In the genomic region with DNA sequence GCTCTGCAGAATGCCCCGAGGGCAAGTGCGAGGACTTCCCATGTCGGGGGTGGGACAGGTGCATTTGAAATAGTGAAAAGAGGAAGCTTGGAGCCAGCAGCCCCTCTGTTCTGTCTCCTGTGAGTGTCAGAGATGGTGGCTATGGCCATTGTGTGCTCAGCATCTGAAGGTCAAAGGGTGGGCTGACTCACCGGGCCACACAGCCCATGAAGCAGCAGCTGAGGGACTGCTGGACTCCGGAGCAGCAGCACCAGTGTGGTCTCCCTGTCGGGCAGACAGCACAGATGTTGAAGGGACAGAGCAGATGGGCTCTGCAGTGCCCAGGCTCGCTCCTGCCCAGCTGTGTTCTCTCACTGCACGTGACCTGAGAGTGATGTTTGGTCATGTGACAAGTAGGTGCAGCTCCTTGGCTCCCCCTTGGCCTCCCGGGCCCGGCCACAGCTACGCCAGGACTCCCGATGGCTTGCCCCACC, we compare ENCODE assay signal across 10 cellular contexts. TPM values are rescaled to one million over a fixed set of nuclear protein-coding genes. Genes with fewer than 3 reads are reported as not detected.
DNase-seq lines count a peak whose midpoint lies in the region; FAIRE-seq and TF ChIP-seq lines count a peak whose summit lies in the region.
"Had no signal": no experiment of that assay in that cellular context is flagged by ENCODE, and none has a peak within 500 bp of the region (broad histone marks: within the 10 kb centered on the region; RNA-seq: fewer than 3 reads in every experiment).

No MANE protein-coding gene starts in this region.

- TF ChIP-seq CTCF in H1 (IDR thresholded peaks at IDR 0.05; ENCODE audit: control extremely low read depth in 1 of 3, insufficient read depth in 1 of 3, low read depth in 1 of 3, low read length in 3 of 3) (no peak), osteoblast (IDR thresholded peaks at IDR 0.05; ENCODE audit: extremely low read depth, low read depth, low read length) (no peak), Calu3 (IDR thresholded peaks at IDR 0.05; ENCODE audit: unreplicated experiment) (no peak)

- H2BK120ac ChIP-seq in H1 (replicated peaks; ENCODE audit: low read depth, low read length): no peak overlapping the region

- H2AFZ ChIP-seq in H1 (ENCODE audit: low read length) (no peak overlapping the region), osteoblast (ENCODE audit: low read length) (no peak overlapping the region)

- H3K9ac ChIP-seq in H1 (replicated peaks in 1 of 4; ENCODE audit: extremely low read depth in 1 of 4, low read depth in 3 of 4, low read length in 3 of 4): no peak overlapping the region; a peak in 1 of 7 replicates

- peak overlapping the region; percentile 97; the same call in 1 of the 2 replicates for H2AK5ac ChIP-seq in H1 (ENCODE audit: low read depth, low read length)

- no peak for TF ChIP-seq POLR2A in H1 (IDR thresholded peaks at IDR 0.05; ENCODE audit: control extremely low read depth in 1 of 2, low read depth in 2 of 2, low read length in 2 of 2)

- TF ChIP-seq RAD21 in Ishikawa (IDR thresholded peaks at IDR 0.05; ENCODE audit: low read depth): no peak
- no peak for TF ChIP-seq RAD21 in H1 (IDR thresholded peaks at IDR 0.05 in 1 of 2, conservative IDR thresholded peaks at IDR 0.05 in 1 of 2; ENCODE audit: low read depth in 2 of 2, low read length in 2 of 2)

- H3K4me2 ChIP-seq in H1 (ENCODE audit: insufficient read depth in 1 of 2, low read depth in 2 of 2, low read length in 2 of 2): peak overlapping the region in 1 of 2 experiments; percentile 50; a peak in 2 of 4 replicates
- H3K4me2 ChIP-seq in osteoblast (ENCODE audit: insufficient read depth, low read length): no peak overlapping the region

- peaks cover 11% of the 10 kb centered on the region for H3K4me1 Mint-ChIP-seq in activated T-helper 2 cell treated with anti-CD3 and anti-CD28 coated beads, Interferon-gamma antibody, Interleukin-2, Interleukin-4, amounts not matched to agents 10 μg/mL and 5 μg/mL and 100 μg/mL, durations not matched to agents 14 hours and 24 hours and 36 hours (ENCODE audit: low read depth)
- peaks cover 8% of the 10 kb centered on the region for H3K4me1 Mint-ChIP-seq in Calu3 (ENCODE audit: low read depth, unreplicated experiment)

- H3K27me3 Mint-ChIP-seq in activated T-helper 2 cell treated with anti-CD3 and anti-CD28 coated beads, Interferon-gamma antibody, Interleukin-2, Interleukin-4, amounts not matched to agents 10 μg/mL and 5 μg/mL and 100 μg/mL, durations not matched to agents 14 hours and 24 hours and 36 hours (ENCODE audit: low read depth): no peaks in the 10 kb centered on the region
- no peaks in the 10 kb centered on the region for H3K27me3 Mint-ChIP-seq in Calu3 (ENCODE audit: unreplicated experiment)

- H3K27ac ChIP-seq in H1 (ENCODE audit: low read depth, low read length): no peak overlapping the region
- no peak overlapping the region for H3K27ac ChIP-seq in osteoblast (ENCODE audit: low read depth, low read length)

- no peaks in the 10 kb centered on the region for H3K9me3 Mint-ChIP-seq in activated T-helper 2 cell treated with anti-CD3 and anti-CD28 coated beads, Interferon-gamma antibody, Interleukin-2, Interleukin-4, amounts not matched to agents 10 μg/mL and 5 μg/mL and 100 μg/mL, durations not matched to agents 14 hours and 24 hours and 36 hours
- no peaks in the 10 kb centered on the region for H3K9me3 Mint-ChIP-seq in Calu3 (ENCODE audit: low read depth, unreplicated experiment)
- H3K9me3 Mint-ChIP-seq: nephron had no signal

- CTCF ChIA-PET in H1 (lab: Charles Lee; ENCODE audit: partially characterized antibody) (interaction anchor here (0.9 to 3.3 kb wide), 6 partner anchors 10 to 51 kb away, joined by 3 to 31 read pairs (median 4); no protein-coding TSS in a partner anchor), Calu3 (lab: Charles Lee) (no interaction called here)

- H3K9me3 ChIP-seq in H1 (ENCODE audit: insufficient read depth in 2 of 2, low read depth in 1 of 2, low read length in 1 of 2): no peaks in the 10 kb centered on the region
- no peaks in the 10 kb centered on the region for H3K9me3 ChIP-seq in osteoblast (ENCODE audit: low read depth, low read length)

- 88% methylated on average over 12 of the region's 12 CpGs; no CpG with 5 or more reads in 1 of the 2 experiments for WGBS in H1 (ENCODE audit: extremely low coverage in 1 of 2, insufficient coverage in 1 of 2, insufficient read length in 1 of 2, insufficient replicate concordance in 2 of 2, low coverage in 1 of 2, low lambda C conversion rate in 2 of 2, missing lambda C conversion rate in 1 of 2), 2 experiments

- H3K4me1 ChIP-seq in H1 (replicated peaks in 1 of 4; ENCODE audit: control insufficient read depth in 3 of 4, insufficient read depth in 4 of 4, low read length in 3 of 4) (peaks cover 0 to 29% (median 25%) of the 10 kb centered on the region in 4 experiments; a peak in 6 of 7 replicates), osteoblast (ENCODE audit: insufficient read depth, low read length) (no peaks in the 10 kb centered on the region)

- TF ChIP-seq EP300 in Ishikawa (IDR thresholded peaks at IDR 0.05; ENCODE audit: borderline replicate concordance) (no peak), H1 (IDR thresholded peaks at IDR 0.05; ENCODE audit: borderline replicate concordance in 1 of 2, low read depth in 2 of 2, low read length in 2 of 2) (no peak)

- H3K23me2 ChIP-seq in H1 (ENCODE audit: low read depth, low read length): no peaks in the 10 kb centered on the region; the same call in 1 of the 2 replicates

- H2BK15ac ChIP-seq in H1 (ENCODE audit: low read length): peak overlapping the region; percentile 95

- H2BK20ac ChIP-seq in H1 (ENCODE audit: low read length): peak overlapping the region; percentile 90

- no peak overlapping the region for H3K56ac ChIP-seq in H1 (replicated peaks; ENCODE audit: insufficient read length, low read depth, low read length)

- H3K79me2 ChIP-seq in H1 (ENCODE audit: control insufficient read depth in 1 of 2, insufficient read depth in 2 of 2, low read length in 2 of 2) (peaks cover 0 to 45% of the 10 kb centered on the region in 2 experiments; a peak in 2 of 4 replicates), osteoblast (ENCODE audit: insufficient read depth, low read length) (no peaks in the 10 kb centered on the region)

- peak overlapping the region; percentile 91; the same call in 1 of the 2 replicates for H2BK5ac ChIP-seq in H1 (ENCODE audit: low read depth, low read length)

- H4K91ac ChIP-seq in H1 (replicated peaks; ENCODE audit: insufficient read length, low read length): no peak overlapping the region

- FAIRE-seq in H1 (lab: Jason Lieb, UNC): no peak

- no peak overlapping the region for H3K4ac ChIP-seq in H1 (replicated peaks; ENCODE audit: insufficient read length, low read depth, low read length)

- no peak overlapping the region for H3K23ac ChIP-seq in H1 (ENCODE audit: insufficient read length)

- POLR2A ChIA-PET in H1 (lab: Charles Lee; ENCODE audit: partially characterized antibody): interaction anchor here (1.3 to 3.4 kb wide), 3 partner anchors 10 to 34 kb away, joined by 3 to 29 read pairs (median 5); no protein-coding TSS in a partner anchor

- intact Hi-C loops in activated T-helper 2 cell treated with anti-CD3 and anti-CD28 coated beads, Interferon-gamma antibody, Interleukin-2, Interleukin-4, amounts not matched to agents 10 μg/mL and 5 μg/mL and 100 μg/mL, durations not matched to agents 14 hours and 24 hours and 36 hours (cut with micrococcal nuclease): no loop called here
- intact Hi-C loops in Calu3 (cut with micrococcal nuclease; ENCODE audit: unreplicated experiment): no loop called here

- H3K14ac ChIP-seq in H1 (ENCODE audit: insufficient read length): no peak overlapping the region

- no peak overlapping the region for H3K4me3 Mint-ChIP-seq in activated T-helper 2 cell treated with anti-CD3 and anti-CD28 coated beads, Interferon-gamma antibody, Interleukin-2, Interleukin-4, amounts not matched to agents 10 μg/mL and 5 μg/mL and 100 μg/mL, durations not matched to agents 14 hours and 24 hours and 36 hours (ENCODE audit: low read depth)
- H3K4me3 Mint-ChIP-seq in Calu3 (ENCODE audit: low read depth, unreplicated experiment): no peak overlapping the region
- H3K4me3 Mint-ChIP-seq: nephron had no signal

- DNase-seq in EH (ENCODE audit: low read depth) (peak; percentile 33), H1 (ENCODE audit: low read depth in 1 of 2, low spot score in 2 of 2) (no peak), osteoblast (ENCODE audit: insufficient read length, low spot score, missing footprints) (peak; percentile 68), Calu3 (no peak), T1000 (lab: John Stamatoyannopoulos, UW) (no peak)
- DNase-seq in activated T-helper 2 cell treated with anti-CD3 and anti-CD28 coated beads, Interferon-gamma antibody, Interleukin-2, Interleukin-4, amounts not matched to agents 10 μg/mL and 5 μg/mL and 100 μg/mL, durations not matched to agents 14 hours and 24 hours and 36 hours (ENCODE audit: low spot score): no peak
- no peak for DNase-seq in stimulated activated naive CD4-positive, alpha-beta T cell (lab: John Stamatoyannopoulos, UW)
- DNase-seq: T-helper 9 cell had no signal

- H4K20me1 ChIP-seq in H1 (replicated peaks in 1 of 2; ENCODE audit: control insufficient read depth in 1 of 2, insufficient read depth in 2 of 2, low read length in 2 of 2) (peaks cover 0 to 3% of the 10 kb centered on the region in 2 experiments), osteoblast (ENCODE audit: insufficient read depth, low read length) (peaks cover 12% of the 10 kb centered on the region)

- no peak overlapping the region for H3K27ac Mint-ChIP-seq in activated T-helper 2 cell treated with anti-CD3 and anti-CD28 coated beads, Interferon-gamma antibody, Interleukin-2, Interleukin-4, amounts not matched to agents 10 μg/mL and 5 μg/mL and 100 μg/mL, durations not matched to agents 14 hours and 24 hours and 36 hours
- H3K27ac Mint-ChIP-seq in Calu3 (ENCODE audit: unreplicated experiment): no peak overlapping the region

- H3K36me3 Mint-ChIP-seq in activated T-helper 2 cell treated with anti-CD3 and anti-CD28 coated beads, Interferon-gamma antibody, Interleukin-2, Interleukin-4, amounts not matched to agents 10 μg/mL and 5 μg/mL and 100 μg/mL, durations not matched to agents 14 hours and 24 hours and 36 hours (ENCODE audit: low read depth): peaks cover 6% of the 10 kb centered on the region
- H3K36me3 Mint-ChIP-seq in Calu3 (ENCODE audit: insufficient read depth, unreplicated experiment): no peaks in the 10 kb centered on the region

- H4K8ac ChIP-seq in H1 (ENCODE audit: extremely low read depth, insufficient read depth, low read length): no peak overlapping the region; the same call in 1 of the 2 replicates

- H3K18ac ChIP-seq in H1 (ENCODE audit: extremely low read depth, low read length): peak overlapping the region; percentile 83; the same call in 1 of the 2 replicates

- H3K27me3 ChIP-seq in H1 (replicated peaks in 1 of 4; ENCODE audit: control insufficient read depth in 3 of 4, extremely low read depth in 1 of 4, insufficient read depth in 3 of 4, low read length in 3 of 4): no peaks in the 10 kb centered on the region
- no peaks in the 10 kb centered on the region for H3K27me3 ChIP-seq in osteoblast (ENCODE audit: insufficient read depth, low read length)

- peak overlapping the region; percentile 94; the same call in 1 of the 2 replicates for H2BK12ac ChIP-seq in H1 (ENCODE audit: low read depth, low read length)

- no peak overlapping the region for H4K5ac ChIP-seq in H1 (ENCODE audit: insufficient read length, low read depth, low read length)

- H3K36me3 ChIP-seq in H1 (ENCODE audit: control insufficient read depth in 2 of 4, insufficient read depth in 4 of 4, low read length in 3 of 4) (no peaks in the 10 kb centered on the region), osteoblast (ENCODE audit: insufficient read depth, low read length) (no peaks in the 10 kb centered on the region)

- BruUV-seq in Calu3 (replicated peaks; lab: Mats Ljungman, UMichigan): no TSS peak

- H3K4me3 ChIP-seq in H1 (ENCODE audit: extremely low read depth in 1 of 4, insufficient read depth in 2 of 4, low read depth in 3 of 4, low read length in 4 of 4): no peak overlapping the region
- no peak overlapping the region for H3K4me3 ChIP-seq in osteoblast (ENCODE audit: insufficient read depth, low read length)

- no peaks in the 10 kb centered on the region; the same call in none of the 2 replicates for H3K79me1 ChIP-seq in H1 (ENCODE audit: low read depth, low read length)

RNA-seq across cellular contexts. Expression of gene TBC1D14, which starts 53.5 kb away (rescaled TPM):
- total RNA-seq in H1 (2021; fragmentation: NEBNext Ultra II Directional; extraction: Animal tissue kit (Norgen Biotek cat#: 25700)): 48.2 and 49.7 TPM in 2 replicates
- polyA plus RNA-seq in H1 (2011; rRNA removed): 45.6 and 46.2 TPM in 2 replicates
- polyA plus RNA-seq in H1 (2011; cell fraction: cytosol; rRNA removed): 49.8 TPM
- 47.4 TPM for polyA plus RNA-seq in H1 (2011; cell fraction: nucleus; rRNA removed)
- polyA plus RNA-seq in H1 (2012, experiment 1 of 2): 38.7 to 43.8 TPM (median 41.7 TPM) in 4 replicates
- polyA plus RNA-seq in H1 (2012, experiment 2 of 2): 21.9 TPM
- polyA plus RNA-seq in H1 (2013, experiment 1 of 2): 24.2 TPM
- 25.4 TPM for polyA plus RNA-seq in H1 (2013, experiment 2 of 2)
- polyA minus RNA-seq in H1 (2011; rRNA and poly(A)+ RNA removed): 51.5 and 51.9 TPM in 2 replicates
- polyA minus RNA-seq in H1 (2011; cell fraction: cytosol; rRNA and poly(A)+ RNA removed): 27.0 TPM
- polyA minus RNA-seq in H1 (2011; cell fraction: nucleus; rRNA and poly(A)+ RNA removed): 30.9 TPM
- total RNA-seq in osteoblast: 39.4 and 42.1 TPM in 2 replicates
- 34.9 and 35.1 TPM in 2 replicates for total RNA-seq in activated T-helper 2 cell treated with anti-CD3 and anti-CD28 coated beads, Interferon-gamma antibody, Interleukin-2, Interleukin-4, amounts not matched to agents 10 μg/mL and 5 μg/mL and 100 μg/mL, durations not matched to agents 14 hours and 24 hours and 36 hours
- 26.1 and 26.4 TPM in 2 replicates for total RNA-seq in Calu3 (2022)

Comparison
In these comparisons a context has a peak if more than half of its experiments do, and no peak if none do; other contexts are left out.
1. DNase-seq: peak in EH (single experiment) and osteoblast (single experiment); none in H1 (0 of 2), activated T-helper 2 cell treated with anti-CD3 and anti-CD28 coated beads, Interferon-gamma antibody, Interleukin-2, Interleukin-4, amounts not matched to agents 10 μg/mL and 5 μg/mL and 100 μg/mL, durations not matched to agents 14 hours and 24 hours and 36 hours (single experiment), stimulated activated naive CD4-positive, alpha-beta T cell (0 of 6), Calu3 (single experiment) and T1000 (single experiment).